27 cellular contexts compared by ENCODE assay signal in the genomic region with DNA sequence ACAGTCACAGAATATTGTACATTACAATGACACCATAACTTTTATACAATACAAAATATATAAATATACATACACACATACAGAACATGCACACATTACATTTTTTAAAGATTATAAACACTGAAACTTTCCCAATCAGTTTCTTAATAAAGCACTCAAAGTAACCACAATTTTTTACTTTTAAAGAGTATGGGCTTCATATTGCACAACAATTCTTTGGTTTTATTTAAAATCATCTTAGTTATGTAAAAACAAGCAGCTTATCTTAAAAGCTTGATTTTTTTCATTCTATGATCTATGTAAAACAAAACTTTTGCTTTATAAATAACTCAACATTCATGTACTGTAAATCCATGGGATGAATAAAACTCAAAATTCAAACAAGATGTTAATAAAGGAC.
"Had no signal": no experiment of that assay in that cellular context is flagged by ENCODE, and none has a peak within 500 bp of the region (broad histone marks: within the 10 kb centered on the region; RNA-seq: fewer than 3 reads in every experiment).

No MANE protein-coding gene starts in this region.

- H3K4me1 Mint-ChIP-seq: immature natural killer cell; memory B cell; natural killer cell; stimulated activated effector memory CD8-positive, alpha-beta T cell treated with anti-CD3 and anti-CD28 coated beads, Interleukin-12 subunit alpha, Interleukin-12 subunit beta, amount 100 ng/mL, for 72 hours had no signal

- ATAC-seq: left lobe of liver; natural killer cell; right lobe of liver; stimulated activated effector memory CD8-positive, alpha-beta T cell treated with anti-CD3 and anti-CD28 coated beads, Interleukin-12 subunit alpha, Interleukin-12 subunit beta, amount 100 ng/mL, for 72 hours had no signal

- H3K27ac ChIP-seq: colonic mucosa, esophagus squamous epithelium, parathyroid adenoma, right lobe of liver, stomach, thyroid gland, vagina had no signal

- H3K27me3 ChIP-seq: colonic mucosa, esophagus squamous epithelium, right lobe of liver, stomach, thyroid gland, vagina had no signal

- H3K9me3 ChIP-seq: colonic mucosa, esophagus squamous epithelium, right lobe of liver, stomach, thyroid gland, vagina had no signal

- H3K9ac ChIP-seq: parathyroid adenoma had no signal

- H3K36me3 Mint-ChIP-seq: immature natural killer cell; memory B cell; natural killer cell; stimulated activated effector memory CD8-positive, alpha-beta T cell treated with anti-CD3 and anti-CD28 coated beads, Interleukin-12 subunit alpha, Interleukin-12 subunit beta, amount 100 ng/mL, for 72 hours had no signal

- H2AFZ ChIP-seq: parathyroid adenoma had no signal

- H3K79me2 ChIP-seq: parathyroid adenoma had no signal

- H3K4me2 ChIP-seq: smooth muscle cell had no signal

- H3K27ac Mint-ChIP-seq: dendritic cell treated with granulocyte-macrophage colony-stimulating factor and Interleukin-4, amounts not matched to agents 40 ng/mL and 50 ng/mL, for 4 days; immature natural killer cell; memory B cell; natural killer cell; progenitor cell of endocrine pancreas; stimulated activated effector memory CD8-positive, alpha-beta T cell treated with anti-CD3 and anti-CD28 coated beads, Interleukin-12 subunit alpha, Interleukin-12 subunit beta, amount 100 ng/mL, for 72 hours had no signal

- FAIRE-seq: endometrium had no signal

- H3K27me3 Mint-ChIP-seq: dendritic cell treated with granulocyte-macrophage colony-stimulating factor and Interleukin-4, amounts not matched to agents 40 ng/mL and 50 ng/mL, for 4 days; memory B cell; progenitor cell of endocrine pancreas had no signal

- H3K4me3 ChIP-seq: colonic mucosa, esophagus squamous epithelium, lung, right lobe of liver, smooth muscle cell, stomach, thyroid gland, vagina had no signal

- H3K4me1 ChIP-seq: colonic mucosa, esophagus squamous epithelium, parathyroid adenoma, right lobe of liver, vagina had no signal

- DNase-seq: colonic mucosa; effector memory CD4-positive, alpha-beta T cell; erythroblast; esophagus squamous epithelium; foreskin melanocyte; hypothalamus; immature natural killer cell; natural killer cell; occipital lobe; right lobe of liver; stimulated activated CD4-positive, alpha-beta T cell treated with anti-CD3 and anti-CD28 coated beads, Interleukin-12 subunit alpha, Interleukin-12 subunit beta, amount 100 ng/mL, for 4 hours; stimulated activated CD4-positive, alpha-beta T cell treated with anti-CD3 and anti-CD28 coated beads, Interleukin-2, amount 100 ng/mL, for 24 hours; stimulated activated CD4-positive, alpha-beta T cell treated with anti-CD3 and anti-CD28 coated beads, Interleukin-4, amount 100 ng/mL, for 24 hours; stimulated activated naive CD4-positive, alpha-beta T cell treated with Interleukin-2 at 50 U/mL for 16 hours; stomach; thyroid gland; trophoblast cell had no signal

- H3K4me3 Mint-ChIP-seq: dendritic cell treated with granulocyte-macrophage colony-stimulating factor and Interleukin-4, amounts not matched to agents 40 ng/mL and 50 ng/mL, for 4 days; immature natural killer cell; memory B cell; natural killer cell; stimulated activated effector memory CD8-positive, alpha-beta T cell treated with anti-CD3 and anti-CD28 coated beads, Interleukin-12 subunit alpha, Interleukin-12 subunit beta, amount 100 ng/mL, for 72 hours had no signal

- H3K9me3 Mint-ChIP-seq: dendritic cell treated with granulocyte-macrophage colony-stimulating factor and Interleukin-4, amounts not matched to agents 40 ng/mL and 50 ng/mL, for 4 days; immature natural killer cell; memory B cell; natural killer cell; stimulated activated effector memory CD8-positive, alpha-beta T cell treated with anti-CD3 and anti-CD28 coated beads, Interleukin-12 subunit alpha, Interleukin-12 subunit beta, amount 100 ng/mL, for 72 hours had no signal

- H3K36me3 ChIP-seq: colonic mucosa, right lobe of liver, thyroid gland, vagina had no signal
